In the genomic region with DNA sequence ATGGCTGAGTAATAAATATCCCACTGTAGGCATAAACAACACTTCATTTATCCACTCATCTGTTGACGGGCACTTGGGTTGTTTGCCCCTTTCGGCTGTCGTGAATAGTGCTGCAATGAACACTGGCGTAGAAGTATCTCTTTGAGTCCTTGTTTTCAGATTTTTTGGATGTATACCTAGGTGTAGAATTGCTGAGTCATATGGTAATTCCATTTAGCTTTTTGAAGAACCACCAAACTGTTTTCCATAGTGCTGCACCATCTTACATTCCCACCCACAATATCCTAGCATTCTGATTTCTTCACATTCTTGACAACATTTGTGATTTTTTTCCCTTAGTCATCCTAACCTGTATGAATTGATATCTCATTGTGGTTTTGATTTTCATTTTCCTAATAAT, we compare ENCODE assay signal across 24 cellular contexts.
"Had no signal": no experiment of that assay in that cellular context is flagged by ENCODE, and none has a peak within 500 bp of the region (broad histone marks: within the 10 kb centered on the region; RNA-seq: fewer than 3 reads in every experiment).

No MANE protein-coding gene starts in this region.

- H3K4me1 ChIP-seq: colonic mucosa, gastrocnemius medialis, left lung, lower lobe of right lung had no signal

- DNase-seq: colonic mucosa; cortex of kidney; effector CD8-positive, alpha-beta T cell; effector memory CD8-positive, alpha-beta T cell; endodermal cell; erythroblast; esophagus squamous epithelium; foreskin fibroblast; foreskin melanocyte; gastrocnemius medialis; glutamatergic neuron; head of caudate nucleus; heart right ventricle; hippocampal formation; left cardiac atrium; left lung; left ventricle myocardium superior; lower lobe of right lung; mucosa of descending colon; naive B cell had no signal

- H3K27ac ChIP-seq: colonic mucosa, epithelial cell of prostate, esophagus squamous epithelium, gastrocnemius medialis, heart right ventricle, left lung, lower lobe of right lung had no signal

- ATAC-seq: effector memory CD8-positive, alpha-beta T cell; esophagus mucosa; gastrocnemius medialis; heart right ventricle; left cardiac atrium; left lung; left ventricle myocardium superior; lower lobe of right lung; mucosa of descending colon had no signal

- H3K27me3 ChIP-seq: colonic mucosa, gastrocnemius medialis, left lung had no signal

- H3K36me3 ChIP-seq: colonic mucosa, esophagus squamous epithelium, gastrocnemius medialis, heart right ventricle, left lung, lower lobe of right lung had no signal

- H3K4me3 ChIP-seq: colonic mucosa, esophagus squamous epithelium, gastrocnemius medialis, heart right ventricle, left lung, lower lobe of right lung, mucosa of descending colon had no signal

- H3K9me3 ChIP-seq: colonic mucosa, esophagus squamous epithelium, gastrocnemius medialis, lower lobe of right lung, mucosa of descending colon had no signal

- FAIRE-seq: islet of Langerhans, keratinocyte had no signal
